Comparison of ENCODE assay signal across 15 cellular contexts in the genomic region with DNA sequence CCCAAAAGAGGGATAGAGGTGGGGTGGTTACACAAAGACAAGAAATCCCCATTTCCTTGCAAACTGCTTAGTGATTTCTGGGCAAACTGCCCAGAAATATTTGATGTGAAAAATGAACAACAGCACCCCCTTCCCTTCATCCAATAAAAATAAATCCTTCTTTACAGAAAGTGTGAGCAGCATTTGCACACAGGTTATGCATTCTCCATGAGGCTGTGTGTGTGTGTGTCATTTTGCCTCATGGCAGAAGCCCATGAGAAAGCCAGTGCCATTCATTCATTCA. TPM values are rescaled to one million over a fixed set of nuclear protein-coding genes. Genes with fewer than 3 reads are reported as not detected.
A peak's percentile ranks its signal among the peaks of the same experiment; 100 is the strongest.
DNase-seq lines count a peak whose midpoint lies in the region; ATAC-seq, FAIRE-seq and TF ChIP-seq lines count a peak whose summit lies in the region.
"Had no signal": no experiment of that assay in that cellular context is flagged by ENCODE, and none has a peak within 500 bp of the region (broad histone marks: within the 10 kb centered on the region; RNA-seq: fewer than 3 reads in every experiment).

No MANE protein-coding gene starts in this region.

- peak; percentile 51 to 54 for TF ChIP-seq RAD21 in A549 (conservative IDR thresholded peaks at IDR 0.05 in 1 of 2, IDR thresholded peaks at IDR 0.05 in 1 of 2)

- no peaks in the 10 kb centered on the region for H4K20me1 ChIP-seq in GM23338 (replicated peaks; ENCODE audit: insufficient read depth)

- H3K27me3 ChIP-seq in GM23338 (ENCODE audit: insufficient read depth) (no peaks in the 10 kb centered on the region), Caco-2 (replicated peaks; ENCODE audit: control insufficient read depth, insufficient read depth, low read length) (no peaks in the 10 kb centered on the region; the same call in 1 of the 2 replicates), vagina (no peaks in the 10 kb centered on the region)
- H3K27me3 ChIP-seq: uterus had no signal

- ATAC-seq in A549 = no peak; a peak in 1 of 6 replicates
- ATAC-seq in GM23338 = no peak
- no peak for ATAC-seq in stimulated activated effector memory CD8-positive, alpha-beta T cell treated with anti-CD3 and anti-CD28 coated beads, Interleukin-12 subunit alpha, Interleukin-12 subunit beta, amount 100 ng/mL, for 72 hours

- peaks cover 10% of the 10 kb centered on the region for H3K4me1 ChIP-seq in A549
- H3K4me1 ChIP-seq in GM23338 (ENCODE audit: insufficient read depth) = peaks cover 6% of the 10 kb centered on the region
- H3K4me1 ChIP-seq in Caco-2 = no peaks in the 10 kb centered on the region
- no peaks in the 10 kb centered on the region for H3K4me1 ChIP-seq in vagina
- H3K4me1 ChIP-seq: uterus had no signal

- no peaks in the 10 kb centered on the region for H3K9me3 Mint-ChIP-seq in GM23338
- H3K9me3 Mint-ChIP-seq in Caco-2 (ENCODE audit: unreplicated experiment) = no peaks in the 10 kb centered on the region
- peaks cover 2% of the 10 kb centered on the region for H3K9me3 Mint-ChIP-seq in stimulated activated effector memory CD8-positive, alpha-beta T cell treated with anti-CD3 and anti-CD28 coated beads, Interleukin-12 subunit alpha, Interleukin-12 subunit beta, amount 100 ng/mL, for 72 hours
- H3K9me3 Mint-ChIP-seq: T-helper 2 cell treated with Interferon-gamma antibody and Interleukin-4, amounts not matched to agents 5 μg/mL and 100 μg/mL, for 36 hours had no signal

- peak overlapping the region in 1 of 2 experiments; percentile 39; a peak in 2 of 6 replicates for H3K27ac ChIP-seq in A549
- H3K27ac ChIP-seq in GM23338 (ENCODE audit: low read depth) = no peak overlapping the region
- no peak overlapping the region for H3K27ac ChIP-seq in vagina
- H3K27ac ChIP-seq: KMS-11, uterus had no signal

- H3F3A ChIP-seq in GM23338 (replicated peaks; ENCODE audit: low read depth) = no peaks in the 10 kb centered on the region

- BruUV-seq in Caco-2 (replicated peaks; lab: Mats Ljungman, UMichigan) = no TSS peak

- H2AFZ ChIP-seq in GM23338 = peak overlapping the region; percentile 52; the same call in 1 of the 2 replicates

- H3K9me3 ChIP-seq in A549 (no peaks in the 10 kb centered on the region), Caco-2 (no peaks in the 10 kb centered on the region), vagina (no peaks in the 10 kb centered on the region)
- H3K9me3 ChIP-seq: uterus had no signal

- CTCF ChIA-PET in A549 (lab: Yijun Ruan, JAX) (interaction anchor here (0.6 to 3.5 kb wide), 6 partner anchors 8 to 414 kb away, joined by 3 to 33 read pairs (median 3); no protein-coding TSS in a partner anchor), Caco-2 (lab: Charles Lee) (no interaction called here)

- peaks cover 21% of the 10 kb centered on the region for H3K4me1 Mint-ChIP-seq in GM23338
- H3K4me1 Mint-ChIP-seq in Caco-2 (ENCODE audit: low read depth, unreplicated experiment) = no peaks in the 10 kb centered on the region
- H3K4me1 Mint-ChIP-seq in stimulated activated effector memory CD8-positive, alpha-beta T cell treated with anti-CD3 and anti-CD28 coated beads, Interleukin-12 subunit alpha, Interleukin-12 subunit beta, amount 100 ng/mL, for 72 hours = no peaks in the 10 kb centered on the region

- H3K27me3 Mint-ChIP-seq in GM23338 (ENCODE audit: insufficient read depth, low read depth, poor library complexity) = peaks cover 4% of the 10 kb centered on the region
- peaks cover 14% of the 10 kb centered on the region for H3K27me3 Mint-ChIP-seq in Caco-2 (ENCODE audit: insufficient read depth, unreplicated experiment)

- H3K4me2 ChIP-seq in A549 (0 out of 3 replicates have a peak overlapping the region, but pooled peaks have one; percentile 18), GM23338 (no peak overlapping the region)
- H3K4me2 ChIP-seq: KMS-11 had no signal

- H3K4me3 ChIP-seq in A549 = no peak overlapping the region
- H3K4me3 ChIP-seq in GM23338 = no peak overlapping the region
- H3K4me3 ChIP-seq in epithelial cell of esophagus (ENCODE audit: low read length) = no peak overlapping the region
- no peak overlapping the region for H3K4me3 ChIP-seq in Caco-2 (ENCODE audit: low read depth, low read length)
- H3K4me3 ChIP-seq in vagina = no peak overlapping the region
- H3K4me3 ChIP-seq: uterus had no signal

- TF ChIP-seq CTCF in A549 (IDR thresholded peaks at IDR 0.05) = peak; percentile 38; the same call in 2 of the 3 replicates
- TF ChIP-seq CTCF in GM23338 (conservative IDR thresholded peaks at IDR 0.05; ENCODE audit: low read depth in 2 of 2) = no peak
- TF ChIP-seq CTCF in epithelial cell of esophagus (IDR thresholded peaks at IDR 0.05; ENCODE audit: insufficient read depth, low read depth, low read length, missing control alignments) = no peak
- TF ChIP-seq CTCF in Caco-2 (IDR thresholded peaks at IDR 0.05; ENCODE audit: insufficient read depth in 1 of 2, low read depth in 1 of 2, low read length in 1 of 2, severe bottlenecking in 1 of 2, unreplicated experiment in 1 of 2) = no peak
- TF ChIP-seq CTCF in vagina (IDR thresholded peaks at IDR 0.05) = no peak

- no peak for TF ChIP-seq POLR2A in A549 (IDR thresholded peaks at IDR 0.05; ENCODE audit: low read length)
- no peak for TF ChIP-seq POLR2A in vagina (IDR thresholded peaks at IDR 0.05)

- no peak for FAIRE-seq in A549 (lab: Jason Lieb, UNC)
- FAIRE-seq: G401.6, H1 had no signal

- H3K9me2 ChIP-seq in GM23338 (ENCODE audit: insufficient read depth) = no peaks in the 10 kb centered on the region

- peak in 1 of 2 experiments; percentile 39 for DNase-seq in A549 (ENCODE audit: low read depth in 1 of 2, low spot score in 1 of 2)
- DNase-seq in GM23338 (ENCODE audit: low spot score) = no peak
- DNase-seq in NCI-H2227 treated with DMSO at 0.1 percent for 48 hours (lab: John Stamatoyannopoulos, UW) = peak; percentile 39
- peak; percentile 28 for DNase-seq in epithelial cell of esophagus (ENCODE audit: low read depth)
- DNase-seq in Caco-2 = no peak
- DNase-seq in vagina (ENCODE audit: extremely low spot score in 2 of 2) = no peak
- no peak for DNase-seq in stimulated activated effector memory CD8-positive, alpha-beta T cell treated with anti-CD3 and anti-CD28 coated beads, Interleukin-12 subunit alpha, Interleukin-12 subunit beta, amount 100 ng/mL, for 72 hours (ENCODE audit: low spot score in 2 of 2)
- DNase-seq in LoVo (ENCODE audit: low spot score) = no peak
- DNase-seq: effector CD4-positive, alpha-beta T cell; kidney glomerular epithelial cell; uterus had no signal

- no peak overlapping the region for H3K27ac Mint-ChIP-seq in GM23338
- H3K27ac Mint-ChIP-seq in Caco-2 (ENCODE audit: unreplicated experiment) = no peak overlapping the region
- H3K27ac Mint-ChIP-seq in stimulated activated effector memory CD8-positive, alpha-beta T cell treated with anti-CD3 and anti-CD28 coated beads, Interleukin-12 subunit alpha, Interleukin-12 subunit beta, amount 100 ng/mL, for 72 hours = no peak overlapping the region
- H3K27ac Mint-ChIP-seq: T-helper 2 cell treated with Interferon-gamma antibody and Interleukin-4, amounts not matched to agents 5 μg/mL and 100 μg/mL, for 36 hours had no signal

- no peaks in the 10 kb centered on the region for H3K36me3 ChIP-seq in GM23338 (ENCODE audit: insufficient read depth)
- no peaks in the 10 kb centered on the region for H3K36me3 ChIP-seq in Caco-2 (ENCODE audit: control insufficient read depth, insufficient read depth, low read length)
- no peaks in the 10 kb centered on the region for H3K36me3 ChIP-seq in vagina
- H3K36me3 ChIP-seq: uterus had no signal

- intact Hi-C loops in Caco-2 (cut with micrococcal nuclease; ENCODE audit: unreplicated experiment) (loop anchor here (5.0 to 10.0 kb wide), 2 partner anchors 128 to 291 kb away; no protein-coding TSS in a partner anchor), vagina (cut with DNase I) (no loop called here)

- TF ChIP-seq EP300 in A549 (IDR thresholded peaks at IDR 0.05) = no peak

- H3K79me2 ChIP-seq in GM23338 (replicated peaks; ENCODE audit: insufficient read depth) = no peaks in the 10 kb centered on the region

- H3K36me3 Mint-ChIP-seq in GM23338 (ENCODE audit: low read depth) (no peaks in the 10 kb centered on the region), Caco-2 (ENCODE audit: insufficient read depth, unreplicated experiment) (no peaks in the 10 kb centered on the region)
- H3K36me3 Mint-ChIP-seq in stimulated activated effector memory CD8-positive, alpha-beta T cell treated with anti-CD3 and anti-CD28 coated beads, Interleukin-12 subunit alpha, Interleukin-12 subunit beta, amount 100 ng/mL, for 72 hours = no peaks in the 10 kb centered on the region

- H3K4me3 Mint-ChIP-seq in GM23338 = no peak overlapping the region
- H3K4me3 Mint-ChIP-seq in Caco-2 (ENCODE audit: unreplicated experiment) = no peak overlapping the region
- no peak overlapping the region for H3K4me3 Mint-ChIP-seq in stimulated activated effector memory CD8-positive, alpha-beta T cell treated with anti-CD3 and anti-CD28 coated beads, Interleukin-12 subunit alpha, Interleukin-12 subunit beta, amount 100 ng/mL, for 72 hours
- H3K4me3 Mint-ChIP-seq: T-helper 2 cell treated with Interferon-gamma antibody and Interleukin-4, amounts not matched to agents 5 μg/mL and 100 μg/mL, for 36 hours had no signal

- POLR2A ChIA-PET in A549 (lab: Yijun Ruan, JAX) = no interaction called here
- POLR2A ChIA-PET in Caco-2 (lab: Charles Lee) = no interaction called here

TF ChIP-seq in A549, 52 proteins besides CTCF, POLR2A, EP300 and RAD21:
- TF ChIP-seq HOXB5 (CRISPR knock-in tag; IDR thresholded peaks at IDR 0.05) (no peak), SMC3 (IDR thresholded peaks at IDR 0.05) (peak; percentile 54)

TF ChIP-seq in GM23338, 12 proteins besides CTCF, POLR2A, EP300 and RAD21 (continues in another document):
- TF ChIP-seq POLR2AphosphoS5 (IDR thresholded peaks at IDR 0.05; ENCODE audit: low read depth) (no peak), EZH2phosphoT487 (IDR thresholded peaks at IDR 0.05; ENCODE audit: unreplicated experiment) (no peak), JUNB (IDR thresholded peaks at IDR 0.05; ENCODE audit: unreplicated experiment) (no peak)

RNA-seq across cellular contexts. Expression of a gene that starts 17.2 kb away (rescaled TPM):
- 0.62 and 0.66 TPM in 2 replicates for polyA plus RNA-seq in A549 (2011; rRNA removed)
- 0.34 and 0.43 TPM in 2 replicates for polyA plus RNA-seq in A549 (2012; cell fraction: cytosol; rRNA removed)
- 0.70 and 1.2 TPM in 2 replicates for polyA plus RNA-seq in A549 (2012; cell fraction: nucleus; rRNA removed)
- polyA plus RNA-seq in A549 (2017; fragmentation: RNase III; extraction: RNeasy Plus Mini Kit Qiagen cat#74134 plus additional on column Dnase treatment) = 2.1 to 2.3 TPM (median 2.1 TPM) in 3 replicates
- 1.2 and 1.7 TPM in 2 replicates for polyA minus RNA-seq in A549 (2011; rRNA and poly(A)+ RNA removed)
- total RNA-seq in GM23338 (2014; rRNA removed; shearing (Covaris generic)) = 1.0 and 1.6 TPM in 2 replicates
- polyA plus RNA-seq in GM23338 (2016; fragmentation: Nextera tagmentation; extraction: Ambion mirVana) = 1.2 and 1.8 TPM in 2 replicates
- 12.4 and 15.9 TPM in 2 replicates for total RNA-seq in Caco-2 (2022)
- 4.7 TPM for total RNA-seq in vagina

Comparison
In these comparisons a context has a peak if more than half of its experiments do, and no peak if none do; other contexts are left out.
1. DNase-seq: peak in NCI-H2227 treated with DMSO at 0.1 percent for 48 hours (single experiment) and epithelial cell of esophagus (single experiment); none in GM23338 (single experiment), Caco-2 (0 of 2), vagina (0 of 2), stimulated activated effector memory CD8-positive, alpha-beta T cell treated with anti-CD3 and anti-CD28 coated beads, Interleukin-12 subunit alpha, Interleukin-12 subunit beta, amount 100 ng/mL, for 72 hours (0 of 2) and LoVo (single experiment).